ENCODE assay signal across 9 cellular contexts in genomic region chr1:32871364-32872188, GRCh38. TPM values are rescaled to one million over a fixed set of nuclear protein-coding genes. Genes with fewer than 3 reads are reported as not detected.
A peak's percentile ranks its signal among the peaks of the same experiment; 100 is the strongest.
DNase-seq lines count a peak whose midpoint lies in the region; ATAC-seq, FAIRE-seq and TF ChIP-seq lines count a peak whose summit lies in the region.
"Had no signal": no experiment of that assay in that cellular context is flagged by ENCODE, and none has a peak within 500 bp of the region (broad histone marks: within the 10 kb centered on the region; RNA-seq: fewer than 3 reads in every experiment).

No MANE protein-coding gene starts in this region.

- H3K4me1 Mint-ChIP-seq in H9 = peaks cover 43 to 48% of the 10 kb centered on the region in 2 experiments
- peaks cover 27% of the 10 kb centered on the region for H3K4me1 Mint-ChIP-seq in chondrocyte (ENCODE audit: low read depth)

- no peak overlapping the region for H3K56ac ChIP-seq in H9 (ENCODE audit: insufficient read length, low read depth, low read length)

- H2BK20ac ChIP-seq in H9 (ENCODE audit: low read depth, low read length, poor library complexity, severe bottlenecking) = no peak overlapping the region

- H3K36me3 Mint-ChIP-seq in H9 (ENCODE audit: insufficient read depth in 1 of 3, low read depth in 3 of 3) = peaks cover 0 to 8% (median 0%) of the 10 kb centered on the region in 3 experiments; a peak in 6 of 7 replicates
- H3K36me3 Mint-ChIP-seq in chondrocyte (ENCODE audit: low read depth) = no peaks in the 10 kb centered on the region

- H3K23me2 ChIP-seq in H9 (ENCODE audit: insufficient read length, low read depth, low read length, poor library complexity, severe bottlenecking) = peaks cover 4% of the 10 kb centered on the region

- no peak overlapping the region for H4K91ac ChIP-seq in H9 (ENCODE audit: insufficient read length, low read depth, low read length)

- no peaks in the 10 kb centered on the region for H4K20me1 ChIP-seq in H9 (ENCODE audit: control insufficient read depth, insufficient read depth, insufficient read length)

- no CpG with 5 or more reads among the region's 13 CpGs for WGBS in H9 (ENCODE audit: extremely low coverage, insufficient read length, low lambda C conversion rate)

- no peak overlapping the region for H3K27ac ChIP-seq in ACC112 (ENCODE audit: low read depth, low read length)
- no peak overlapping the region for H3K27ac ChIP-seq in H9 (ENCODE audit: insufficient read length, low read depth, low read length)
- H3K27ac ChIP-seq in mucosa of rectum (ENCODE audit: low read depth in 2 of 2, low read length in 2 of 2) = no peak overlapping the region

- TF ChIP-seq CTCF in H9 (conservative IDR thresholded peaks at IDR 0.05) (no peak), chondrocyte (IDR thresholded peaks at IDR 0.05) (peak; percentile 7)

- H3K36me3 ChIP-seq in ACC112 (ENCODE audit: insufficient read depth, low read length) (no peaks in the 10 kb centered on the region), mucosa of rectum (ENCODE audit: control insufficient read depth in 2 of 2, insufficient read depth in 2 of 2, low read length in 2 of 2) (peaks cover 0 to 4% of the 10 kb centered on the region in 2 donors)

- H4K5ac ChIP-seq in H9 (ENCODE audit: insufficient read length, low read depth, low read length) = no peak overlapping the region

- no peak overlapping the region for H2BK15ac ChIP-seq in H9 (ENCODE audit: low read depth, low read length)

- FAIRE-seq in frontal cortex (lab: Jason Lieb, UNC) = no peak
- FAIRE-seq: GM18507 had no signal

- H3K18ac ChIP-seq in H9 (ENCODE audit: insufficient read length, low read depth, low read length) = no peak overlapping the region

- no peak overlapping the region for H2AFZ ChIP-seq in ACC112 (ENCODE audit: low read length, unreplicated experiment)
- H2AFZ ChIP-seq in H9 (ENCODE audit: low read length) = no peak overlapping the region

- H3K79me1 ChIP-seq in H9 (ENCODE audit: insufficient read depth, low read depth, low read length, poor library complexity, severe bottlenecking) = no peaks in the 10 kb centered on the region

- H3K27me3 Mint-ChIP-seq in H9 (ENCODE audit: low read depth) (peaks cover 45% of the 10 kb centered on the region), chondrocyte (ENCODE audit: low read depth) (peaks cover 8% of the 10 kb centered on the region)

- no peak overlapping the region for H2BK12ac ChIP-seq in H9 (ENCODE audit: insufficient read length, low read depth, low read length)

- DNase-seq in H9 = no peak
- DNase-seq in chondrocyte (ENCODE audit: low spot score) = no peak
- DNase-seq in Ammon's horn (ENCODE audit: low spot score) = no peak
- no peak for DNase-seq in frontal cortex (ENCODE audit: low spot score in 2 of 2)

- H3K9me3 ChIP-seq in H9 (ENCODE audit: control insufficient read depth, low read depth, low read length) (no peaks in the 10 kb centered on the region), mucosa of rectum (ENCODE audit: control insufficient read depth in 2 of 2, low read length in 2 of 2) (no peaks in the 10 kb centered on the region)

- H3T11ph ChIP-seq in H9 (ENCODE audit: low read length) = no peak overlapping the region

- H3K9me3 Mint-ChIP-seq in H9 = no peaks in the 10 kb centered on the region
- H3K9me3 Mint-ChIP-seq in chondrocyte (ENCODE audit: low read depth) = no peaks in the 10 kb centered on the region

- H2AK5ac ChIP-seq in H9 (ENCODE audit: insufficient read length, low read length) = no peak overlapping the region

- H3K4me2 ChIP-seq in H9 (ENCODE audit: insufficient read depth, insufficient read length, low read length) = peak overlapping the region; percentile 61

- ATAC-seq in GM21528 (IDR thresholded peaks at IDR 0.05; ENCODE audit: low FRiP score, unreplicated experiment) = no peak
- no peak for ATAC-seq in HG03565 (IDR thresholded peaks at IDR 0.05; ENCODE audit: unreplicated experiment)

- H3K14ac ChIP-seq in H9 (ENCODE audit: insufficient read depth, low read length) = peak overlapping the region; percentile 67; the same call in 1 of the 2 replicates

- H2BK5ac ChIP-seq in H9 (ENCODE audit: insufficient read length, low read length) = no peak overlapping the region

- H3K4me1 ChIP-seq in ACC112 (ENCODE audit: control insufficient read depth, insufficient read depth, low read length, unreplicated experiment) = no peaks in the 10 kb centered on the region
- peaks cover 5% of the 10 kb centered on the region; the same call in 1 of the 2 replicates for H3K4me1 ChIP-seq in H9 (ENCODE audit: insufficient read depth, low read length)
- H3K4me1 ChIP-seq in mucosa of rectum (ENCODE audit: control insufficient read depth in 2 of 2, insufficient read depth in 2 of 2, low read length in 2 of 2) = peaks cover 0 to 4% of the 10 kb centered on the region in 2 donors

- H3K23ac ChIP-seq in H9 (ENCODE audit: insufficient read length, low read depth, low read length) = no peak overlapping the region

- no peak overlapping the region for H2BK120ac ChIP-seq in H9 (ENCODE audit: low read depth, low read length, poor library complexity, severe bottlenecking)

- no peak overlapping the region for H3K4ac ChIP-seq in H9 (ENCODE audit: low read depth, low read length)

- no peak overlapping the region for H4K8ac ChIP-seq in H9 (replicated peaks; ENCODE audit: insufficient read length, low read depth, low read length)

- H3K27me3 ChIP-seq in ACC112 (ENCODE audit: insufficient read depth, low read length) (peaks cover 22% of the 10 kb centered on the region), H9 (ENCODE audit: insufficient read depth, low read length) (peaks cover 21% of the 10 kb centered on the region; the same call in 1 of the 2 replicates), mucosa of rectum (ENCODE audit: control insufficient read depth in 2 of 2, insufficient read depth in 2 of 2, low read length in 2 of 2) (peaks cover 11 to 12% of the 10 kb centered on the region in 2 donors)

- H3K9ac ChIP-seq in H9 (ENCODE audit: extremely low read depth, insufficient read length, low read length) (no peak overlapping the region), mucosa of rectum (ENCODE audit: low read depth in 1 of 2, low read length in 2 of 2) (peak overlapping the region in 1 of 2 donors; percentile 23)

- H3K27ac Mint-ChIP-seq in H9 = no peak overlapping the region; a peak in 1 of 7 replicates
- H3K27ac Mint-ChIP-seq in chondrocyte (ENCODE audit: unreplicated experiment) = peak overlapping the region; percentile 12

- peak overlapping the region; percentile 64 for H3K4me3 ChIP-seq in ACC112 (ENCODE audit: low read depth, low read length)
- H3K4me3 ChIP-seq in mucosa of rectum (ENCODE audit: low read length in 2 of 2) = peak overlapping the region; percentile 46 to 56

- peak overlapping the region; percentile 66 to 82 for H3K4me3 Mint-ChIP-seq in H9
- peak overlapping the region; percentile 71 for H3K4me3 Mint-ChIP-seq in chondrocyte (ENCODE audit: unreplicated experiment)

- H3K79me2 ChIP-seq in ACC112 (ENCODE audit: control insufficient read depth, insufficient read depth, low read length, unreplicated experiment) = no peaks in the 10 kb centered on the region
- no peaks in the 10 kb centered on the region for H3K79me2 ChIP-seq in H9 (ENCODE audit: insufficient read depth, low read length)

RNA-seq across cellular contexts. Expression of gene FNDC5, which starts 0.9 kb away (rescaled TPM):
- total RNA-seq in H9 (2021) = 4.5 and 5.9 TPM in 2 replicates
- 2.6 to 4.6 TPM (median 4.0 TPM) in 3 replicates for total RNA-seq in chondrocyte
- 15.5 TPM for total RNA-seq in frontal cortex

RNA-seq across cellular contexts. Expression of gene HPCA, which starts 14.7 kb away (rescaled TPM):
- total RNA-seq in H9 (2021) (1.1 and 1.2 TPM in 2 replicates), chondrocyte (0.54 TPM in 1 of 3 replicates, not detected in the others), frontal cortex (21.6 TPM)

RNA-seq across cellular contexts. Expression of gene TMEM54, which starts 29.6 kb away (rescaled TPM):
- total RNA-seq in H9 (2021) (17.2 and 17.7 TPM in 2 replicates), chondrocyte (14.6 to 23.7 TPM (median 21.1 TPM) in 3 replicates), frontal cortex (2.0 TPM)

RNA-seq across cellular contexts. Expression of gene S100PBP, which starts 54.1 kb away (rescaled TPM):
- total RNA-seq in H9 (2021) = 50.1 and 51.4 TPM in 2 replicates
- 39.6 to 55.8 TPM (median 40.5 TPM) in 3 replicates for total RNA-seq in chondrocyte
- 42.4 TPM for total RNA-seq in frontal cortex

RNA-seq across cellular contexts. Expression of gene YARS1, which starts 54.4 kb away (rescaled TPM):
- total RNA-seq in H9 (2021) = 185 and 194 TPM in 2 replicates
- 52.2 to 160 TPM (median 147 TPM) in 3 replicates for total RNA-seq in chondrocyte
- 42.4 TPM for total RNA-seq in frontal cortex

Comparison
In these comparisons a context has a peak if more than half of its experiments do, and no peak if none do; other contexts are left out.
1. RNA of gene HPCA, which starts 14.7 kb away (total RNA-seq): 21.6 TPM in frontal cortex (single experiment); 1.1 to 1.2 TPM in H9 and 0.54 TPM in chondrocyte; every median in the first group is over 10 times any median in the second.